In genomic region chr19:50735869-50736268, GRCh38 we compare ENCODE assay signal across 22 cellular contexts. TPM values are rescaled to one million over a fixed set of nuclear protein-coding genes. Genes with fewer than 3 reads are reported as not detected.
DNase-seq lines count a peak whose midpoint lies in the region; ATAC-seq and TF ChIP-seq lines count a peak whose summit lies in the region.
"Had no signal": no experiment of that assay in that cellular context is flagged by ENCODE, and none has a peak within 500 bp of the region (broad histone marks: within the 10 kb centered on the region; RNA-seq: fewer than 3 reads in every experiment).

No MANE protein-coding gene starts in this region.

- no peak overlapping the region for H3K4me2 ChIP-seq in SK-N-SH
- no peak overlapping the region for H3K4me2 ChIP-seq in parathyroid adenoma (ENCODE audit: low read length)
- H3K4me2 ChIP-seq: BLaER1 treated with 17β-estradiol and CSF1 and Interleukin-3, amounts not matched to agents 10 nM and 100 nM had no signal

- H2AFZ ChIP-seq in SK-N-SH (ENCODE audit: low read depth) (0 out of 2 replicates have a peak overlapping the region, but pooled peaks have one; percentile 4), parathyroid adenoma (peak overlapping the region; percentile 8)
- H2AFZ ChIP-seq: GM23248 had no signal

- no peaks in the 10 kb centered on the region for H3K36me3 ChIP-seq in SK-N-SH (replicated peaks in 1 of 2; ENCODE audit: control insufficient read depth in 1 of 2, insufficient read depth in 2 of 2, low read length in 1 of 2)
- no peaks in the 10 kb centered on the region for H3K36me3 ChIP-seq in SK-N-MC (ENCODE audit: insufficient read depth, low read length)
- no peaks in the 10 kb centered on the region for H3K36me3 ChIP-seq in parathyroid adenoma (ENCODE audit: control insufficient read depth, insufficient read depth, low read length)
- H3K36me3 ChIP-seq: BE2C; BLaER1 treated with 17β-estradiol and CSF1 and Interleukin-3, amounts not matched to agents 10 nM and 100 nM; HAP-1 had no signal

- H3K4me1 ChIP-seq in SK-N-SH (ENCODE audit: control insufficient read depth in 1 of 2, insufficient read depth in 2 of 2, low read depth in 1 of 2, low read length in 1 of 2) = no peaks in the 10 kb centered on the region
- no peaks in the 10 kb centered on the region for H3K4me1 ChIP-seq in parathyroid adenoma
- H3K4me1 ChIP-seq: BE2C, HAP-1 had no signal

- H3F3A ChIP-seq in SK-N-SH (replicated peaks; ENCODE audit: insufficient read depth) = no peaks in the 10 kb centered on the region

- H3K9me3 ChIP-seq in SK-N-SH (no peaks in the 10 kb centered on the region), SK-N-MC (ENCODE audit: low read depth, low read length) (no peaks in the 10 kb centered on the region), parathyroid adenoma (ENCODE audit: control insufficient read depth, low read length) (no peaks in the 10 kb centered on the region)
- H3K9me3 ChIP-seq: BE2C; BLaER1 treated with 17β-estradiol and CSF1 and Interleukin-3, amounts not matched to agents 10 nM and 100 nM; HAP-1 had no signal

- H3K79me2 ChIP-seq in SK-N-SH (ENCODE audit: insufficient read depth) (no peaks in the 10 kb centered on the region), parathyroid adenoma (no peaks in the 10 kb centered on the region)

- no peaks in the 10 kb centered on the region for H4K20me1 ChIP-seq in SK-N-SH (ENCODE audit: insufficient read depth)
- H4K20me1 ChIP-seq: BLaER1 treated with 17β-estradiol and CSF1 and Interleukin-3, amounts not matched to agents 10 nM and 100 nM had no signal

- H3K9me2 ChIP-seq in SK-N-SH = no peaks in the 10 kb centered on the region

- no peak overlapping the region for H3K27ac ChIP-seq in SK-N-SH (ENCODE audit: low read depth in 2 of 2, low read length in 1 of 2)
- H3K27ac ChIP-seq in SK-N-MC = peak overlapping the region; percentile 99
- H3K27ac ChIP-seq in parathyroid adenoma = no peak overlapping the region
- H3K27ac ChIP-seq: 22Rv1; BLaER1 treated with 17β-estradiol and CSF1 and Interleukin-3, amounts not matched to agents 10 nM and 100 nM; GM23248 had no signal

- CTCF ChIA-PET in SK-N-SH (lab: Yijun Ruan, JAX) = interaction anchor here (1.0 to 2.7 kb wide), 6 partner anchors 11 to 198 kb away, joined by 3 to 8 read pairs (median 4); no protein-coding TSS in a partner anchor

- H3K4me3 ChIP-seq in SK-N-SH (ENCODE audit: low read depth in 2 of 2, low read length in 1 of 2) = no peak overlapping the region
- H3K4me3 ChIP-seq in SK-N-MC = peak overlapping the region; percentile 63
- no peak overlapping the region for H3K4me3 ChIP-seq in parathyroid adenoma (ENCODE audit: low read depth, low read length)
- H3K4me3 ChIP-seq: BLaER1 treated with 17β-estradiol and CSF1 and Interleukin-3, amounts not matched to agents 10 nM and 100 nM; GM23248; HAP-1 had no signal

- no peak for TF ChIP-seq CTCF in SK-N-SH (IDR thresholded peaks at IDR 0.05)
- no peak for TF ChIP-seq CTCF in parathyroid adenoma (IDR thresholded peaks at IDR 0.05)

- DNase-seq in SK-N-SH (no peak), SK-N-MC (ENCODE audit: low read depth, low spot score) (no peak), cerebellar nuclear complex (lab: John Stamatoyannopoulos, UW) (no peak), NCI-H2029 treated with DMSO at 0.1 percent for 48 hours (lab: John Stamatoyannopoulos, UW) (no peak)
- DNase-seq: ACHN; AML-193; BE2C; Calu3; CD4-positive, alpha-beta T cell; COR-L47; DMS53; DMS79 treated with DMSO at 0.1 percent for 48 hours; GF-D8; GM23248; HFFc6 had no signal

- no peak overlapping the region for H3K9ac ChIP-seq in SK-N-SH
- peak overlapping the region; percentile 56 for H3K9ac ChIP-seq in SK-N-MC (ENCODE audit: insufficient read length)
- H3K9ac ChIP-seq in parathyroid adenoma = no peak overlapping the region
- H3K9ac ChIP-seq: BLaER1 treated with 17β-estradiol and CSF1 and Interleukin-3, amounts not matched to agents 10 nM and 100 nM; GM23248 had no signal

- no peak for TF ChIP-seq RAD21 in SK-N-SH (IDR thresholded peaks at IDR 0.05; ENCODE audit: low read length)

- POLR2A ChIA-PET in SK-N-SH (lab: Yijun Ruan, JAX) = no interaction called here

- 18% methylated on average over 7 of the region's 7 CpGs for WGBS in SK-N-SH (ENCODE audit: low lambda C conversion rate)

- peaks cover 75% of the 10 kb centered on the region for H3K27me3 ChIP-seq in SK-N-SH (ENCODE audit: insufficient read depth)
- H3K27me3 ChIP-seq in parathyroid adenoma (ENCODE audit: control insufficient read depth, insufficient read depth, low read length) = no peaks in the 10 kb centered on the region
- H3K27me3 ChIP-seq: BLaER1 treated with 17β-estradiol and CSF1 and Interleukin-3, amounts not matched to agents 10 nM and 100 nM had no signal

- ATAC-seq in SK-N-SH treated with all-trans-retinoic acid at 6 μM for 48 hours (no peak), HG02642 (IDR thresholded peaks at IDR 0.05; ENCODE audit: poor library complexity, unreplicated experiment) (no peak)

- TF ChIP-seq EP300 in SK-N-SH (IDR thresholded peaks at IDR 0.05; ENCODE audit: borderline replicate concordance in 1 of 2, low read depth in 1 of 2, low read length in 1 of 2) = no peak

TF ChIP-seq in SK-N-SH, 30 proteins besides CTCF, POLR2A, EP300 and RAD21 (continues in another document):
- TF ChIP-seq MEF2A (IDR thresholded peaks at IDR 0.05; ENCODE audit: borderline replicate concordance, low read depth) = no peak
- TF ChIP-seq POLR2AphosphoS5 (IDR thresholded peaks at IDR 0.05; ENCODE audit: low read depth, low read length) = no peak
- no peak for TF ChIP-seq PBX3 (IDR thresholded peaks at IDR 0.05)
- no peak for TF ChIP-seq YY1 (IDR thresholded peaks at IDR 0.05; ENCODE audit: low read depth)
- no peak for TF ChIP-seq FOXM1 (IDR thresholded peaks at IDR 0.05; ENCODE audit: low read depth)
- TF ChIP-seq NFIC (IDR thresholded peaks at IDR 0.05; ENCODE audit: borderline replicate concordance) = no peak
- TF ChIP-seq FOSL2 (IDR thresholded peaks at IDR 0.05; ENCODE audit: borderline replicate concordance, low read depth) = no peak
- TF ChIP-seq SMC3 (IDR thresholded peaks at IDR 0.05; ENCODE audit: low read depth, low read length) = no peak
- no peak for TF ChIP-seq MAX (IDR thresholded peaks at IDR 0.05; ENCODE audit: low read depth)
- TF ChIP-seq EZH2phosphoT487 (IDR thresholded peaks at IDR 0.05; ENCODE audit: borderline replicate concordance, low read depth) = no peak
- TF ChIP-seq GATA2 (CRISPR knock-in tag; IDR thresholded peaks at IDR 0.05) = no peak

TF ChIP-seq in SK-N-SH treated with all-trans-retinoic acid at 6 μM for 48 hours, 23 proteins besides CTCF, POLR2A, EP300 and RAD21 (continues in another document):
- no peak for TF ChIP-seq ZNF8 (CRISPR knock-in tag; IDR thresholded peaks at IDR 0.05)
- no peak for TF ChIP-seq PATZ1 (CRISPR knock-in tag; IDR thresholded peaks at IDR 0.05; ENCODE audit: borderline replicate concordance)
- no peak for TF ChIP-seq ZNF565 (CRISPR knock-in tag; conservative IDR thresholded peaks at IDR 0.05; ENCODE audit: low read depth)
- TF ChIP-seq GLIS3 (CRISPR knock-in tag; IDR thresholded peaks at IDR 0.05) = no peak
- TF ChIP-seq ZNF70 (CRISPR knock-in tag; IDR thresholded peaks at IDR 0.05) = no peak
- TF ChIP-seq RARB (CRISPR knock-in tag; IDR thresholded peaks at IDR 0.05) = no peak
- no peak for TF ChIP-seq CSRNP3 (CRISPR knock-in tag; IDR thresholded peaks at IDR 0.05)
- no peak for TF ChIP-seq CSDC2 (CRISPR knock-in tag; IDR thresholded peaks at IDR 0.05)
- TF ChIP-seq ISL1 (CRISPR knock-in tag; IDR thresholded peaks at IDR 0.05) = no peak

RNA-seq across cellular contexts. Expression of gene CLEC11A, which starts 12.7 kb away (rescaled TPM):
- 4.4 and 5.1 TPM in 2 replicates for polyA plus RNA-seq in SK-N-SH (2012; rRNA removed)
- 2.4 and 4.2 TPM in 2 replicates for polyA plus RNA-seq in SK-N-SH (2012; cell fraction: cytosol; rRNA removed)
- 4.9 and 12.2 TPM in 2 replicates for polyA plus RNA-seq in SK-N-SH (2012; cell fraction: nucleus; rRNA removed)

RNA-seq across cellular contexts. Expression of gene SHANK1, which starts 16.3 kb away (rescaled TPM):
- polyA plus RNA-seq in SK-N-SH (2012; rRNA removed) = 0.28 and 0.31 TPM in 2 replicates
- polyA plus RNA-seq in SK-N-SH (2012; cell fraction: cytosol; rRNA removed) = 0.08 and 0.35 TPM in 2 replicates
- polyA plus RNA-seq in SK-N-SH (2012; cell fraction: nucleus; rRNA removed) = 1.6 and 2.0 TPM in 2 replicates
- polyA plus RNA-seq: CD14-positive monocyte had no signal

RNA-seq across cellular contexts. Expression of gene GPR32, which starts 34.4 kb away (rescaled TPM):
- polyA plus RNA-seq in SK-N-SH (2012; rRNA removed) = not detected in 2 replicates
- polyA plus RNA-seq in SK-N-SH (2012; cell fraction: cytosol; rRNA removed) = not detected in 2 replicates
- 0.07 TPM in 1 of 2 replicates, not detected in the other for polyA plus RNA-seq in SK-N-SH (2012; cell fraction: nucleus; rRNA removed)
- polyA plus RNA-seq: CD14-positive monocyte, GM23248 had no signal

RNA-seq across cellular contexts. Expression of gene ACP4, which starts 54.3 kb away (rescaled TPM):
- not detected in 2 replicates for polyA plus RNA-seq in SK-N-SH (2012; rRNA removed)
- not detected in 2 replicates for polyA plus RNA-seq in SK-N-SH (2012; cell fraction: cytosol; rRNA removed)
- not detected in 2 replicates for polyA plus RNA-seq in SK-N-SH (2012; cell fraction: nucleus; rRNA removed)
- polyA plus RNA-seq: CD14-positive monocyte, GM23248 had no signal
